In the genomic region with DNA sequence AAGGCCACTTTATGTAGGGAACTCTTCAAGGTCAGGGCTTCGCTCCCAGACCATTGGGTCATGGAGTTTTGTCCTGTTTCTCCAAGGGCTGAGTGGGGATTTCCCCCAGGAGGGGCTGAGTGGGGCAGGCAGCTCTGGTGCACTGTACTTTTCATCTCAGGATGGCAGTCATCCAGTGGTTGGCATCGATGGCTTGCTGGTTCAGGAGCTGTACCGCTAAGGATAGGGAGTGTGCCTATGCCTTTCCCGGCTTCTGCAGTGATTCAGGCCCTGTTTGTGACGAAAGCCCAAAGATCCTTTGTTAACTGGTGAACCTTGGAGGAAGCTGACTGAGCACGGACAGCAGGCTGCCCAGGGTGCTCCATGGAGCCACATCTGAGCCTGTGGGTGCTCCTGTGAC, we compare ENCODE assay signal across 21 cellular contexts.
"Had no signal": no experiment of that assay in that cellular context is flagged by ENCODE, and none has a peak within 500 bp of the region (broad histone marks: within the 10 kb centered on the region; RNA-seq: fewer than 3 reads in every experiment).

No MANE protein-coding gene starts in this region.

- H3K27ac ChIP-seq: epithelial cell of prostate, esophagus squamous epithelium, right lobe of liver had no signal

- H3K27me3 ChIP-seq: esophagus squamous epithelium, right lobe of liver, tibial nerve had no signal

- DNase-seq: activated B cell treated with CpG ODN at 0.5 μM for 24 hours; activated CD4-positive, alpha-beta T cell treated with anti-CD3 and anti-CD28 coated beads, Interleukin-2, amount 50 U/mL, for 1 hour; activated CD8-positive, alpha-beta memory T cell treated with anti-CD3 and anti-CD28 coated beads, Interleukin-2, amount 10 ng/mL, durations not matched to agents 7 days and 5 days; activated CD8-positive, alpha-beta T cell treated with anti-CD3 and anti-CD28 coated beads for 36 hours; activated naive CD8-positive, alpha-beta T cell treated with anti-CD3 and anti-CD28 coated beads, Interleukin-2, amount 50 U/mL, for 24 hours; activated T-cell treated with anti-CD3 and anti-CD28 coated beads, Interleukin-2, amount 50 U/mL, for 48 hours; effector CD8-positive, alpha-beta T cell; esophagus squamous epithelium; glutamatergic neuron; hippocampal formation; mucosa of descending colon; right lobe of liver; stimulated activated CD4-positive, alpha-beta T cell treated with anti-CD3 and anti-CD28 coated beads, Interleukin-12 subunit alpha, Interleukin-12 subunit beta, amount 100 ng/mL, for 4 hours; stimulated activated CD4-positive, alpha-beta T cell treated with anti-CD3 and anti-CD28 coated beads, Interleukin-4, amount 100 ng/mL, for 1 hour; T-helper 1 cell had no signal

- ATAC-seq: activated CD8-positive, alpha-beta memory T cell treated with anti-CD3 and anti-CD28 coated beads, Interleukin-2, amount 10 ng/mL, durations not matched to agents 7 days and 5 days; activated CD8-positive, alpha-beta T cell treated with anti-CD3 and anti-CD28 coated beads for 36 hours; activated naive CD8-positive, alpha-beta T cell treated with anti-CD3 and anti-CD28 coated beads, Interleukin-2, amount 50 U/mL, for 24 hours; mucosa of descending colon; natural killer cell treated with Interleukin-12 subunit alpha and Interleukin-12 subunit beta and Interleukin-15 and Interleukin-18, amount 100 ng/mL, for 72 hours; right lobe of liver; stimulated activated effector memory CD8-positive, alpha-beta T cell treated with anti-CD3 and anti-CD28 coated beads, Interleukin-12 subunit alpha, Interleukin-12 subunit beta, amount 100 ng/mL, for 72 hours had no signal

- H3K9me3 ChIP-seq: esophagus squamous epithelium, mucosa of descending colon, right lobe of liver, tibial nerve had no signal

- H3K36me3 ChIP-seq: esophagus squamous epithelium, right lobe of liver, tibial nerve had no signal

- H3K4me3 ChIP-seq: esophagus squamous epithelium, lung, mucosa of descending colon, right lobe of liver, skin epidermis, tibial nerve had no signal
